10 cellular contexts compared by ENCODE assay signal in genomic region chr4:75727073-75727472, GRCh38. TPM values are rescaled to one million over a fixed set of nuclear protein-coding genes. Genes with fewer than 3 reads are reported as not detected.
DNase-seq lines count a peak whose midpoint lies in the region; ATAC-seq and TF ChIP-seq lines count a peak whose summit lies in the region.
"Had no signal": no experiment of that assay in that cellular context is flagged by ENCODE, and none has a peak within 500 bp of the region (broad histone marks: within the 10 kb centered on the region; RNA-seq: fewer than 3 reads in every experiment).

No MANE protein-coding gene starts in this region.

- H3F3A ChIP-seq in neural cell (ENCODE audit: insufficient read depth, low read length, poor library complexity, severe bottlenecking), result no peaks in the 10 kb centered on the region

- no peaks in the 10 kb centered on the region for H3K9me2 ChIP-seq in neural cell (ENCODE audit: insufficient read depth, low read length)

- H3K36me3 ChIP-seq in HUES6 (ENCODE audit: control insufficient read depth, insufficient read depth, low read length), result peaks cover 2% of the 10 kb centered on the region; the same call in 1 of the 2 replicates
- no peaks in the 10 kb centered on the region for H3K36me3 ChIP-seq in neural cell (ENCODE audit: insufficient read depth, low read length)

- DNase-seq in AG10803 (ENCODE audit: low read depth) (no peak), coronary artery (ENCODE audit: low spot score) (no peak), NCI-H1694 treated with DMSO at 0.1 percent for 48 hours (lab: John Stamatoyannopoulos, UW) (no peak), COLO829 (ENCODE audit: low spot score) (no peak), glomerular visceral epithelial cell (ENCODE audit: extremely low spot score) (no peak)
- DNase-seq: NCI-H446 treated with DMSO at 0.1 percent for 48 hours had no signal

- no peak for TF ChIP-seq EP300 in neural cell (conservative IDR thresholded peaks at IDR 0.05; ENCODE audit: poor library complexity, severe bottlenecking)

- TF ChIP-seq CTCF in AG10803 (conservative IDR thresholded peaks at IDR 0.05; ENCODE audit: low read length), result no peak
- no peak for TF ChIP-seq CTCF in coronary artery (IDR thresholded peaks at IDR 0.05)
- no peak for TF ChIP-seq CTCF in neural cell (IDR thresholded peaks at IDR 0.05; ENCODE audit: poor library complexity, severe bottlenecking)

- H2AFZ ChIP-seq in neural cell (ENCODE audit: low read depth, low read length), result no peak overlapping the region

- H3K4me3 ChIP-seq in AG10803 (ENCODE audit: low read length) (peak overlapping the region; percentile 100), HUES6 (ENCODE audit: low read depth, low read length) (peak overlapping the region; percentile 93), coronary artery (peak overlapping the region; percentile 89), neural cell (ENCODE audit: low read length) (peak overlapping the region; percentile 100)

- no peak overlapping the region for H3K4me2 ChIP-seq in neural cell (ENCODE audit: low read length)

- H3K27ac ChIP-seq in HUES6 (ENCODE audit: low read depth, low read length) (no peak overlapping the region), coronary artery (peak overlapping the region; percentile 98 to 99), neural cell (ENCODE audit: low read length) (no peak overlapping the region)

- H3K9ac ChIP-seq in HUES6 (ENCODE audit: low read length) (peak overlapping the region; percentile 42), neural cell (ENCODE audit: low read length) (no peak overlapping the region)

- ATAC-seq in GM19395 (IDR thresholded peaks at IDR 0.05; ENCODE audit: unreplicated experiment), result no peak
- ATAC-seq: activated CD4-positive, CD25-positive, alpha-beta regulatory T cell treated with anti-CD3 and anti-CD28 coated beads, Interleukin-2, amount 50 U/mL, for 24 hours had no signal

- peaks cover 51% of the 10 kb centered on the region for H3K79me2 ChIP-seq in neural cell (replicated peaks; ENCODE audit: insufficient read depth, low read length)

- peaks cover 20% of the 10 kb centered on the region for H3K4me1 ChIP-seq in HUES6 (ENCODE audit: control insufficient read depth, insufficient read depth, low read length)

- H4K20me1 ChIP-seq in neural cell (ENCODE audit: insufficient read depth), result no peaks in the 10 kb centered on the region

- no peaks in the 10 kb centered on the region for H3K27me3 ChIP-seq in HUES6 (ENCODE audit: control insufficient read depth, insufficient read depth, low read length)
- H3K27me3 ChIP-seq in neural cell (ENCODE audit: insufficient read depth, low read depth, low read length), result no peaks in the 10 kb centered on the region

- TF ChIP-seq RAD21 in neural cell (conservative IDR thresholded peaks at IDR 0.05), result no peak

- H3K9me3 ChIP-seq in HUES6 (ENCODE audit: control insufficient read depth, insufficient read depth, low read depth, low read length) (no peaks in the 10 kb centered on the region), neural cell (ENCODE audit: low read length) (no peaks in the 10 kb centered on the region)

TF ChIP-seq in neural cell, 6 proteins besides CTCF, POLR2A, EP300 and RAD21:
- no peak for TF ChIP-seq POLR2AphosphoS5 (IDR thresholded peaks at IDR 0.05)
- TF ChIP-seq SMC3 (conservative IDR thresholded peaks at IDR 0.05; ENCODE audit: poor library complexity), result no peak
- TF ChIP-seq EZH2 (IDR thresholded peaks at IDR 0.05; ENCODE audit: borderline replicate concordance, insufficient read depth, low read length, poor library complexity, severe bottlenecking), result no peak
TF ChIP-seq in neural cell: peak in this region for 0.

RNA-seq across cellular contexts. Expression of gene USO1, which starts 2.7 kb away (rescaled TPM):
- polyA plus RNA-seq in neural cell, result 37.6 and 40.0 TPM in 2 replicates
- 58.2 and 58.5 TPM in 2 replicates for polyA minus RNA-seq in neural cell

RNA-seq across cellular contexts. Expression of gene G3BP2, which starts 53.9 kb away (rescaled TPM):
- polyA plus RNA-seq in neural cell, result 329 and 332 TPM in 2 replicates
- 546 and 583 TPM in 2 replicates for polyA minus RNA-seq in neural cell

Comparison
In these comparisons a context has a peak if more than half of its experiments do, and no peak if none do; other contexts are left out.
1. H3K27ac ChIP-seq: peak in coronary artery (2 of 2); none in HUES6 (single experiment) and neural cell (single experiment).
2. Peak in every context shown above with its lines, with median percentiles within 50 percentile points of each other: H3K4me3 ChIP-seq.